8 cellular contexts compared by ENCODE assay signal in the genomic region with DNA sequence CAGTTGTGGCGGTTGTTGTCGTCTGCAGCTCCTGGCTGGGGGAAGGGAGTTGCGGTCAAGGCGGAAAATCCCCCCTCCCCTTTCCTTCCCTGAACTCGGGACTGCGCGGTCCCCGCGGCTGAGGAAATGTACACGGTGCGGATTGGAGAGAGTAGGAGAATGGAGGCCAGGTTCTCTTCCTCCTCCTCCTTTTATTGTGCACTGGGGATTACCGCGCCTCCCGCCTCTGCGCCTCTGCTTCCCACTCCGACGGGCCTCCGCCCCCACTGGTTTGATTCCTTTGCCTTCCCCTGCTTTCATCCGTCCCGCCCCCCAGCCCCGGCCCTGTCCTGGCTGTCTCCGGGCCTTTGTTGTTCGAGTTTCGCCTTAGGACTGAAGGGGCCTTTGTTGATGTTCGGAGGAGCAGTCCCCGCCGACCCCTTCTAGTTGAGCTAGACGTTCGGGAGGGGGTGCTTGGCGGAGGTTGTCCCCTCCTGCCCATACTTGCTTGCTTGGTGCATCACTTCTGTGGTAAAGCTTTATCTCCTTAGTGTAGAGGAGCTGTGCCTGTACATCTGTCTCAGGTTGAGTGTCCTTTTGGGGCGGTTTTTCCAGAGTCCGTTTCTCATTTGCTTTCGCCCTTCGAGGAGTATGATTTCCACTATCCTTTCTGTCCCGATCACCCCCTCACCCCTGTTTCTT. TPM values are rescaled to one million over a fixed set of nuclear protein-coding genes. Genes with fewer than 3 reads are reported as not detected.
A peak's percentile ranks its signal among the peaks of the same experiment; 100 is the strongest.
DNase-seq lines count a peak whose midpoint lies in the region; ATAC-seq and TF ChIP-seq lines count a peak whose summit lies in the region.

No MANE protein-coding gene starts in this region.

- DNase-seq in AG09309 (ENCODE audit: low read depth) (no peak), T-helper 9 cell (peak; percentile 56), brain microvascular endothelial cell (peak; percentile 66), iPS-NIHi7 (ENCODE audit: extremely low spot score) (peak; percentile 67), smooth muscle cell (lab: John Stamatoyannopoulos, UW; ENCODE audit: unreplicated experiment) (peak; percentile 48), retina (no peak)

- WGBS in smooth muscle cell (ENCODE audit: low lambda C conversion rate), result under 1% methylated on average over 34 of the region's 35 CpGs

- H3K4me1 ChIP-seq in HUES6 (ENCODE audit: control insufficient read depth, insufficient read depth, low read length), result peaks cover 20% of the 10 kb centered on the region
- H3K4me1 ChIP-seq in smooth muscle cell (ENCODE audit: low read depth), result peaks cover 44% of the 10 kb centered on the region

- TF ChIP-seq CTCF in AG09309 (IDR thresholded peaks at IDR 0.05; ENCODE audit: control insufficient read depth, insufficient read depth, low read depth, low read length, missing control alignments) (no peak), brain microvascular endothelial cell (IDR thresholded peaks at IDR 0.05; ENCODE audit: low read depth, low read length, missing control alignments) (no peak), smooth muscle cell (IDR thresholded peaks at IDR 0.05; ENCODE audit: borderline replicate concordance, insufficient read depth, poor library complexity, severe bottlenecking) (no peak)

- H3K9me3 ChIP-seq in HUES6 (ENCODE audit: control insufficient read depth, insufficient read depth, low read depth, low read length), result no peaks in the 10 kb centered on the region
- no peaks in the 10 kb centered on the region for H3K9me3 ChIP-seq in smooth muscle cell (replicated peaks; ENCODE audit: low read depth)

- in situ Hi-C loops in brain microvascular endothelial cell (cut with HindIII; ENCODE audit: low pct_ligation_motif_present, low sequenced_read_pairs), result no loop called here

- H3K27me3 ChIP-seq in HUES6 (ENCODE audit: control insufficient read depth, insufficient read depth, low read length) (peaks cover 9% of the 10 kb centered on the region), brain microvascular endothelial cell (replicated peaks) (no peaks in the 10 kb centered on the region), smooth muscle cell (ENCODE audit: low read depth) (no peaks in the 10 kb centered on the region)

- peak overlapping the region; percentile 86 for H3K4me2 ChIP-seq in smooth muscle cell

- H3F3A ChIP-seq in smooth muscle cell (ENCODE audit: low read depth), result peaks cover 6% of the 10 kb centered on the region

- H3K4me3 ChIP-seq in AG09309 (ENCODE audit: control insufficient read depth, low read depth, low read length) (peak overlapping the region; percentile 95), HUES6 (ENCODE audit: low read depth, low read length) (peak overlapping the region; percentile 91), brain microvascular endothelial cell (ENCODE audit: low read depth, low read length) (peak overlapping the region; percentile 94), smooth muscle cell (peak overlapping the region; percentile 78)

- H3K27ac ChIP-seq in HUES6 (ENCODE audit: low read depth, low read length) (peak overlapping the region; percentile 74), brain microvascular endothelial cell (peak overlapping the region; percentile 83), smooth muscle cell (ENCODE audit: low read depth) (peak overlapping the region; percentile 91)

- ATAC-seq in GM18517 (IDR thresholded peaks at IDR 0.05; ENCODE audit: unreplicated experiment), result peak; percentile 0

- H3K36me3 ChIP-seq in HUES6 (ENCODE audit: control insufficient read depth, insufficient read depth, low read length) (peaks cover 6% of the 10 kb centered on the region; the same call in 1 of the 2 replicates), brain microvascular endothelial cell (replicated peaks) (no peaks in the 10 kb centered on the region), smooth muscle cell (ENCODE audit: low read depth) (no peaks in the 10 kb centered on the region)

- H3K79me2 ChIP-seq in smooth muscle cell (ENCODE audit: low read depth), result peaks cover 78% of the 10 kb centered on the region

- H2AFZ ChIP-seq in smooth muscle cell (ENCODE audit: low read depth), result peak overlapping the region; percentile 68

- H3K9ac ChIP-seq in HUES6 (ENCODE audit: low read length) (peak overlapping the region; percentile 93), smooth muscle cell (ENCODE audit: low read depth) (peak overlapping the region; percentile 85)

- peaks cover 51% of the 10 kb centered on the region for H4K20me1 ChIP-seq in smooth muscle cell (ENCODE audit: low read depth)

RNA-seq across cellular contexts. Expression of a gene that starts 0.7 kb away (rescaled TPM):
- 46.7 and 50.3 TPM in 2 replicates for total RNA-seq in smooth muscle cell
- 29.4 and 33.7 TPM in 2 replicates for polyA plus RNA-seq in smooth muscle cell

Comparison
In these comparisons a context has a peak if more than half of its experiments do, and no peak if none do; other contexts are left out.
1. DNase-seq: peak in T-helper 9 cell (single experiment), brain microvascular endothelial cell (single experiment), iPS-NIHi7 (single experiment) and smooth muscle cell (single experiment); none in AG09309 (single experiment) and retina (single experiment).
2. Peak in every context shown above with its lines, with median percentiles within 50 percentile points of each other: H3K4me3 ChIP-seq and H3K27ac ChIP-seq.